10 cellular contexts compared by ENCODE assay signal in genomic region chr15:75030023-75030413, GRCh38. TPM values are rescaled to one million over a fixed set of nuclear protein-coding genes. Genes with fewer than 3 reads are reported as not detected.
DNase-seq lines count a peak whose midpoint lies in the region; ATAC-seq and TF ChIP-seq lines count a peak whose summit lies in the region.
"Had no signal": no experiment of that assay in that cellular context is flagged by ENCODE, and none has a peak within 500 bp of the region (broad histone marks: within the 10 kb centered on the region; RNA-seq: fewer than 3 reads in every experiment).

No MANE protein-coding gene starts in this region.

- H3K9me3 ChIP-seq in lung (ENCODE audit: control insufficient read depth in 2 of 2, insufficient read depth in 1 of 2, low read length in 1 of 2) (no peaks in the 10 kb centered on the region), upper lobe of left lung (no peaks in the 10 kb centered on the region)

- peak overlapping the region; percentile 89 for H3K27ac Mint-ChIP-seq in chondrocyte (ENCODE audit: unreplicated experiment)

- H3K9me3 Mint-ChIP-seq in chondrocyte (ENCODE audit: low read depth), result no peaks in the 10 kb centered on the region

- peak overlapping the region; percentile 1 to 77 for H3K27ac ChIP-seq in lung (ENCODE audit: low read depth in 1 of 2, low read length in 1 of 2)
- H3K27ac ChIP-seq in upper lobe of left lung, result peak overlapping the region; percentile 70 to 87 (median 86)
- H3K27ac ChIP-seq: 22Rv1 had no signal

- ATAC-seq in lung (ENCODE audit: insufficient read depth, low FRiP score) (no peak), upper lobe of left lung (ENCODE audit: low FRiP score in 2 of 2) (peak; percentile 10 to 17), GM21515 (IDR thresholded peaks at IDR 0.05; ENCODE audit: unreplicated experiment) (no peak), GM18517 (IDR thresholded peaks at IDR 0.05; ENCODE audit: unreplicated experiment) (no peak)

- no peak for TF ChIP-seq EP300 in upper lobe of left lung (IDR thresholded peaks at IDR 0.05)

- no peak overlapping the region for H3K4me3 Mint-ChIP-seq in chondrocyte (ENCODE audit: unreplicated experiment)

- H3K4me1 ChIP-seq in lung (ENCODE audit: control insufficient read depth in 2 of 2, insufficient read depth in 2 of 2, low read length in 2 of 2) (peaks cover 0 to 26% of the 10 kb centered on the region in 2 donors), upper lobe of left lung (peaks cover 30 to 60% (median 53%) of the 10 kb centered on the region in 4 donors)

- H3K4me1 Mint-ChIP-seq in chondrocyte (ENCODE audit: low read depth), result peaks cover 52% of the 10 kb centered on the region

- H3K36me3 ChIP-seq in lung (ENCODE audit: control insufficient read depth in 2 of 2, insufficient read depth in 2 of 2, low read length in 2 of 2), result peaks cover 0 to 3% of the 10 kb centered on the region in 2 donors
- H3K36me3 ChIP-seq in upper lobe of left lung, result peaks cover 0 to 2% (median 0%) of the 10 kb centered on the region in 4 donors

- H3K36me3 Mint-ChIP-seq in chondrocyte (ENCODE audit: low read depth), result no peaks in the 10 kb centered on the region

- TF ChIP-seq CTCF in chondrocyte (IDR thresholded peaks at IDR 0.05) (no peak), lung (IDR thresholded peaks at IDR 0.05; ENCODE audit: control extremely low read depth, extremely low read depth) (no peak), upper lobe of left lung (IDR thresholded peaks at IDR 0.05) (no peak)

- H3K27me3 Mint-ChIP-seq in chondrocyte (ENCODE audit: low read depth), result no peaks in the 10 kb centered on the region
- H3K27me3 Mint-ChIP-seq: T-helper 17 cell had no signal

- TF ChIP-seq POLR2A in upper lobe of left lung (IDR thresholded peaks at IDR 0.05), result no peak

- H3K27me3 ChIP-seq in lung (ENCODE audit: control insufficient read depth, insufficient read depth), result no peaks in the 10 kb centered on the region
- H3K27me3 ChIP-seq in upper lobe of left lung, result no peaks in the 10 kb centered on the region

- H3K4me3 ChIP-seq in lung (no peak overlapping the region), upper lobe of left lung (peak overlapping the region in 2 of 4 donors; percentile 31 to 32)

- 14 to 27% methylated on average over 2 of the region's 2 CpGs for WGBS in lung, 2 donors
- WGBS in upper lobe of left lung, 2 donors, result 0 to 42% methylated on average over 1 to 2 of the region's 2 CpGs

- DNase-seq in DMS 273 (lab: John Stamatoyannopoulos, UW; ENCODE audit: unreplicated experiment), result peak; percentile 80
- DNase-seq in DMS 273 treated with DMSO at 0.1 percent for 48 hours (lab: John Stamatoyannopoulos, UW), result no peak
- no peak for DNase-seq in chondrocyte (ENCODE audit: low spot score)
- DNase-seq in lung (ENCODE audit: low spot score), result no peak
- peak in 1 of 2 donors; percentile 59 for DNase-seq in upper lobe of left lung
- DNase-seq in activated CD4-positive, alpha-beta T cell treated with anti-CD3 and anti-CD28 coated beads, Interleukin-2, amount 50 U/mL, for 4 hours, result no peak

RNA-seq across cellular contexts. Expression of gene PPCDC, which starts 6.6 kb away (rescaled TPM):
- total RNA-seq in chondrocyte, result 7.3 to 12.9 TPM (median 8.7 TPM) in 3 replicates
- total RNA-seq in lung, result 10 to 100 TPM; 12.8 to 19.2 TPM
- 10 to 100 TPM; 22.5 to 23.8 TPM for polyA plus RNA-seq in lung
- 10 to 100 TPM in 4 of 6 donors, 1 to 10 TPM in 2; 8.2 to 21.0 (median 12.6) TPM for total RNA-seq in upper lobe of left lung

RNA-seq across cellular contexts. Expression of gene SCAMP5, which starts 34.7 kb away (rescaled TPM):
- total RNA-seq in chondrocyte, result 20.6 to 29.3 TPM (median 22.4 TPM) in 3 replicates
- 1 to 10 TPM; 3.8 to 4.8 TPM for total RNA-seq in lung
- polyA plus RNA-seq in lung, result 1 to 10 TPM in 1 of 2 donors, under 1 TPM in 1; 0.94 to 9.5 TPM
- 10 to 100 TPM in 1 of 6 donors, 1 to 10 TPM in 5; 1.0 to 12.3 (median 3.0) TPM for total RNA-seq in upper lobe of left lung

Comparison
In these comparisons a context has a peak if more than half of its experiments do, and no peak if none do; other contexts are left out.
1. ATAC-seq: peak in upper lobe of left lung (2 of 2); none in lung (single experiment), GM21515 (single experiment) and GM18517 (single experiment).